34 cellular contexts compared by ENCODE assay signal in genomic region chr13:94246495-94246894, GRCh38.
"Had no signal": no experiment of that assay in that cellular context is flagged by ENCODE, and none has a peak within 500 bp of the region (broad histone marks: within the 10 kb centered on the region; RNA-seq: fewer than 3 reads in every experiment).

No MANE protein-coding gene starts in this region.

- H3K36me3 ChIP-seq: MG63 had no signal

- DNase-seq: Karpas-422, Kasumi-1, MG63, MM.1S, MV-4-11, NCI-H1048, NCI-H1092, NCI-H1092 treated with DMSO at 0.1 percent for 48 hours, NCI-H1105, NCI-H1105 treated with DMSO at 0.1 percent for 48 hours, NCI-H1417, NCI-H1417 treated with DMSO at 0.1 percent for 48 hours, NCI-H1436, NCI-H1436 treated with DMSO at 0.1 percent for 48 hours, NCI-H146, NCI-H1694, NCI-H1694 treated with DMSO at 0.1 percent for 48 hours, NCI-H187, NCI-H187 treated with DMSO at 0.1 percent for 48 hours, NCI-H1930, NCI-H2029, NCI-H2029 treated with DMSO at 0.1 percent for 48 hours, NCI-H2081, NCI-H2081 treated with DMSO at 0.1 percent for 48 hours, NCI-H2107, NCI-H2171, NCI-H2171 treated with DMSO at 0.1 percent for 48 hours, NCI-H2227 treated with DMSO at 0.1 percent for 48 hours, NCI-H226, NCI-H345, NCI-H446, NCI-H446 treated with DMSO at 0.1 percent for 48 hours, NCI-H510A, NCI-H510A treated with DMSO at 0.1 percent for 48 hours had no signal

- H3K27me3 ChIP-seq: MG63 had no signal

- H3K4me3 ChIP-seq: MG63 had no signal
